ENCODE assay signal across 24 cellular contexts in the genomic region with DNA sequence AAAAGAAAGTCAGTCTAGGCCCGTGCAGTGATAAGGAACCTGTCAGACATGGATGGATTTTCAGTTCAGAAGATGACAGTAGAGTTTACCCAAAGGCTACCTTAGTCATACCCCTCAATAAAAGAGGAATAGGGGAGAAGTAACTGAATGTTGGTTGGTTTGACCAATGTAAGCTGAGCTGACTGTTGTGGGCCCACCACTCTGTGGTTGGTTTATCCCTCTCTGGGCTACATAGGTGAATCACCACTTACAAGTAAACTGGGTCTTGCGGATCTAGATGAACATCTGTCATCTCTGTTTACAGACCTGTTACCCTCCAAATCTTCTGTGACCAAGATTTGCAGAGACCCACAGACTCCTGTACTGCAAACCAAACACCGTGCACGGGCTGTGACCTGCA. TPM values are rescaled to one million over a fixed set of nuclear protein-coding genes. Genes with fewer than 3 reads are reported as not detected.
DNase-seq lines count a peak whose midpoint lies in the region; ATAC-seq, FAIRE-seq and TF ChIP-seq lines count a peak whose summit lies in the region.
"Had no signal": no experiment of that assay in that cellular context is flagged by ENCODE, and none has a peak within 500 bp of the region (broad histone marks: within the 10 kb centered on the region; RNA-seq: fewer than 3 reads in every experiment).

No MANE protein-coding gene starts in this region.

- no peak overlapping the region for H2AFZ ChIP-seq in HepG2 (ENCODE audit: low read length)
- H2AFZ ChIP-seq: PC-9 had no signal

- peaks cover 55 to 96% of the 10 kb centered on the region in 2 experiments for H3K36me3 ChIP-seq in HepG2 (replicated peaks in 1 of 2; ENCODE audit: control insufficient read depth in 1 of 2, insufficient read depth in 2 of 2, low read length in 2 of 2)
- H3K36me3 ChIP-seq in right lobe of liver: no peaks in the 10 kb centered on the region
- H3K36me3 ChIP-seq in Panc1 (ENCODE audit: control insufficient read depth, insufficient read depth, low read length): peaks cover 82% of the 10 kb centered on the region

- H3K4me2 ChIP-seq in HepG2 (ENCODE audit: low read depth, low read length): no peak overlapping the region
- H3K4me2 ChIP-seq: PC-9 had no signal

- TF ChIP-seq CTCF in HepG2 (CRISPR knock-in tag; IDR thresholded peaks at IDR 0.05) (no peak), right lobe of liver (IDR thresholded peaks at IDR 0.05) (no peak), Panc1 (IDR thresholded peaks at IDR 0.05) (no peak)

- H3K27me3 ChIP-seq in HepG2 (ENCODE audit: control insufficient read depth in 1 of 2, insufficient read depth in 2 of 2, low read length in 2 of 2) (no peaks in the 10 kb centered on the region), right lobe of liver (no peaks in the 10 kb centered on the region), Panc1 (ENCODE audit: control insufficient read depth, insufficient read depth, low read length) (no peaks in the 10 kb centered on the region)
- H3K27me3 ChIP-seq: SJSA1 had no signal

- CTCF ChIA-PET in HepG2 (lab: Yijun Ruan, JAX; ENCODE audit: low intra/inter-chr PET ratio, low total read pairs): no interaction called here
- CTCF ChIA-PET in Panc1 (lab: Charles Lee): no interaction called here

- DNase-seq in HepG2 (ENCODE audit: low spot score): no peak
- DNase-seq in right lobe of liver: no peak
- no peak for DNase-seq in Panc1 (ENCODE audit: low read depth, low spot score)
- DNase-seq in myocyte (ENCODE audit: low read depth): peak; percentile 39
- DNase-seq in G401 (ENCODE audit: low spot score): no peak
- no peak for DNase-seq in kidney glomerular epithelial cell (lab: John Stamatoyannopoulos, UW)
- no peak for DNase-seq in NCI-H2227 (lab: John Stamatoyannopoulos, UW; ENCODE audit: unreplicated experiment)
- DNase-seq: ACHN, Calu3, DMS79 treated with DMSO at 0.1 percent for 48 hours, MV-4-11, NCI-H1105, NCI-H1436 treated with DMSO at 0.1 percent for 48 hours, NCI-H187 treated with DMSO at 0.1 percent for 48 hours, NCI-H446, NCI-H524 treated with DMSO at 0.1 percent for 48 hours, NCI-H774, PC-9, Right ventricle myocardium superior, RPMI8226 had no signal

- ATAC-seq in HepG2: no peak
- no peak for ATAC-seq in right lobe of liver
- ATAC-seq in Panc1: peak; percentile 39; the same call in 1 of the 2 replicates
- ATAC-seq: HCT116 had no signal

- H3K27ac ChIP-seq in HepG2 (ENCODE audit: extremely low read length, insufficient read depth, low read length): no peak overlapping the region
- no peak overlapping the region for H3K27ac ChIP-seq in right lobe of liver
- H3K27ac ChIP-seq in Panc1 (ENCODE audit: low read length): no peak overlapping the region
- H3K27ac ChIP-seq: 22Rv1, PC-9 had no signal

- H3K9ac ChIP-seq in HepG2 (ENCODE audit: insufficient read depth, low read depth, low read length): no peak overlapping the region

- TF ChIP-seq RAD21 in HepG2 (CRISPR knock-in tag; IDR thresholded peaks at IDR 0.05): no peak

- in situ Hi-C loops in HepG2 (cut with HindIII; ENCODE audit: extremely low pct_ligation_motif_present, low pct_unique_long_range_greater_than_20kb) (no loop called here), Panc1 (cut with HindIII; ENCODE audit: low pct_unique_long_range_greater_than_20kb, low sequenced_read_pairs) (no loop called here), G401 (cut with HindIII; ENCODE audit: low sequenced_read_pairs) (no loop called here)

- TF ChIP-seq POLR2A in HepG2 (IDR thresholded peaks at IDR 0.05; ENCODE audit: insufficient read depth in 1 of 2, low read depth in 2 of 2, low read length in 2 of 2) (no peak), right lobe of liver (IDR thresholded peaks at IDR 0.05) (no peak)

- H3K4me1 ChIP-seq in HepG2 (ENCODE audit: insufficient read depth, low read length): no peaks in the 10 kb centered on the region
- no peaks in the 10 kb centered on the region for H3K4me1 ChIP-seq in right lobe of liver
- H3K4me1 ChIP-seq in Panc1 (ENCODE audit: control insufficient read depth, insufficient read depth, low read length): no peaks in the 10 kb centered on the region

- H4K20me1 ChIP-seq in HepG2 (ENCODE audit: insufficient read depth, low read length): no peaks in the 10 kb centered on the region

- no peaks in the 10 kb centered on the region for H3K79me2 ChIP-seq in HepG2 (ENCODE audit: insufficient read depth, low read length)

- WGBS in HepG2 (ENCODE audit: low lambda C conversion rate): 98% methylated on average over 4 of the region's 4 CpGs
- 95% methylated on average over 3 of the region's 4 CpGs for WGBS in right lobe of liver (ENCODE audit: insufficient coverage, low coverage, low lambda C conversion rate, missing lambda C conversion rate)

- BruUV-seq in HepG2 (replicated peaks; lab: Mats Ljungman, UMichigan) (no TSS peak), Panc1 (replicated peaks; lab: Mats Ljungman, UMichigan) (no TSS peak)

- H3K9me3 ChIP-seq in HepG2 (ENCODE audit: low read length): no peaks in the 10 kb centered on the region
- no peaks in the 10 kb centered on the region for H3K9me3 ChIP-seq in right lobe of liver
- no peaks in the 10 kb centered on the region for H3K9me3 ChIP-seq in Panc1 (ENCODE audit: control insufficient read depth, insufficient read depth, low read depth, low read length)
- H3K9me3 ChIP-seq: SJSA1 had no signal

- intact Hi-C loops in HepG2 (cut with micrococcal nuclease; ENCODE audit: unreplicated experiment): no loop called here
- intact Hi-C loops in right lobe of liver (cut with DNase I): no loop called here
- intact Hi-C loops in Panc1 (cut with micrococcal nuclease; ENCODE audit: unreplicated experiment): no loop called here

- no peak for FAIRE-seq in HepG2 (lab: Jason Lieb, UNC)
- FAIRE-seq: G401.6 had no signal

- no peak for TF ChIP-seq EP300 in HepG2 (IDR thresholded peaks at IDR 0.05; ENCODE audit: low read depth in 2 of 2, low read length in 2 of 2)
- no peak for TF ChIP-seq EP300 in HepG2 (CRISPR knock-in tag; IDR thresholded peaks at IDR 0.05; ENCODE audit: borderline replicate concordance)

- POLR2A ChIA-PET in HepG2 (lab: Yijun Ruan, JAX) (no interaction called here), Panc1 (lab: Charles Lee) (interaction anchor here (0.6 to 0.7 kb wide), 2 partner anchors 32 to 80 kb away, joined by 3 to 9 read pairs; no protein-coding TSS in a partner anchor)

- no peak overlapping the region for H3K4me3 ChIP-seq in HepG2 (replicated peaks in 1 of 3; ENCODE audit: insufficient read depth in 1 of 3, low read depth in 2 of 3, low read length in 3 of 3)
- no peak overlapping the region for H3K4me3 ChIP-seq in right lobe of liver
- H3K4me3 ChIP-seq in Panc1 (ENCODE audit: low read depth in 2 of 2, low read length in 2 of 2): no peak overlapping the region
- H3K4me3 ChIP-seq: PC-9, SJSA1 had no signal

RNA-seq across cellular contexts. Expression of a gene that starts 37.2 kb away (rescaled TPM):
- 0.27 TPM in 1 of 2 replicates, not detected in the other for total RNA-seq in HepG2 (2016; rRNA removed; fragmentation: Illumina TruSeq; extraction: Trizol)
- total RNA-seq in HepG2 (2016; cell fraction: cytosol; rRNA removed; fragmentation: Illumina TruSeq; extraction: Trizol; ENCODE audit: low read depth): 0.09 and 0.10 TPM in 2 replicates
- total RNA-seq in HepG2 (2016; cell fraction: insoluble cytoplasmic fraction; rRNA removed; fragmentation: Illumina TruSeq; extraction: Trizol): 0.17 TPM in 1 of 2 replicates, not detected in the other
- 0.06 and 0.10 TPM in 2 replicates for total RNA-seq in HepG2 (2016; cell fraction: membrane; rRNA removed; fragmentation: Illumina TruSeq; extraction: Trizol)
- total RNA-seq in HepG2 (2016; cell fraction: nucleus; rRNA removed; fragmentation: Illumina TruSeq; extraction: Trizol): 0.50 TPM in 1 of 2 replicates, not detected in the other
- polyA plus RNA-seq in HepG2 (2011; rRNA removed): 0.04 TPM in 1 of 2 replicates, not detected in the other
- polyA plus RNA-seq in HepG2 (2011; cell fraction: cytosol; rRNA removed): 0.03 TPM in 1 of 2 replicates, not detected in the other
- polyA plus RNA-seq in HepG2 (2011; cell fraction: nucleus; rRNA removed): 0.05 and 0.32 TPM in 2 replicates
- polyA plus RNA-seq in HepG2 (2012): not detected in 2 replicates
- polyA plus RNA-seq in HepG2 (2016; cell fraction: cytosol; fragmentation: Illumina TruSeq; extraction: Trizol; ENCODE audit: low read depth): 0.10 TPM in 1 of 2 replicates, not detected in the other
- polyA plus RNA-seq in HepG2 (2016; cell fraction: insoluble cytoplasmic fraction; fragmentation: Illumina TruSeq; extraction: Trizol; ENCODE audit: low read depth): 0.21 TPM in 1 of 2 replicates, not detected in the other
- 0.22 TPM in 1 of 2 replicates, not detected in the other for polyA plus RNA-seq in HepG2 (2016; cell fraction: membrane; fragmentation: Illumina TruSeq; extraction: Trizol; ENCODE audit: low read depth)
- polyA plus RNA-seq in HepG2 (2016; cell fraction: nucleus; fragmentation: Illumina TruSeq; extraction: Trizol; ENCODE audit: insufficient read depth, low read depth): 0.52 and 0.59 TPM in 2 replicates
- 0.18 and 0.28 TPM in 2 replicates for polyA minus RNA-seq in HepG2 (2011; rRNA and poly(A)+ RNA removed; ENCODE audit: low replicate concordance)
- polyA minus RNA-seq in HepG2 (2011; cell fraction: cytosol; rRNA and poly(A)+ RNA removed): not detected in 2 replicates
- polyA minus RNA-seq in HepG2 (2011; cell fraction: nucleus; rRNA and poly(A)+ RNA removed): 0.25 and 0.39 TPM in 2 replicates
- not detected for total RNA-seq in right lobe of liver
- total RNA-seq in Panc1 (2021; ENCODE audit: unreplicated experiment): 0.87 TPM
- polyA plus RNA-seq in Panc1 (2012; ENCODE audit: insufficient read length): 0.15 TPM
- total RNA-seq in myocyte: 0.10 and 0.13 TPM in 2 replicates
- 0.04 TPM for polyA plus RNA-seq in myocyte (2012)
- 0.44 TPM in 1 of 2 replicates, not detected in the other for total RNA-seq in G401 (2014; rRNA removed; shearing (Covaris generic))

RNA-seq across cellular contexts. Expression of a gene that starts 42.9 kb away (rescaled TPM):
- 124 and 190 TPM in 2 replicates for total RNA-seq in HepG2 (2016; rRNA removed; fragmentation: Illumina TruSeq; extraction: Trizol)
- total RNA-seq in HepG2 (2016; cell fraction: cytosol; rRNA removed; fragmentation: Illumina TruSeq; extraction: Trizol; ENCODE audit: low read depth): 19.7 and 21.4 TPM in 2 replicates
- total RNA-seq in HepG2 (2016; cell fraction: insoluble cytoplasmic fraction; rRNA removed; fragmentation: Illumina TruSeq; extraction: Trizol): 123 and 174 TPM in 2 replicates
- 59.2 and 59.7 TPM in 2 replicates for total RNA-seq in HepG2 (2016; cell fraction: membrane; rRNA removed; fragmentation: Illumina TruSeq; extraction: Trizol)
- 91.9 and 95.0 TPM in 2 replicates for total RNA-seq in HepG2 (2016; cell fraction: nucleus; rRNA removed; fragmentation: Illumina TruSeq; extraction: Trizol)
- polyA plus RNA-seq in HepG2 (2011; rRNA removed): 20.0 and 34.3 TPM in 2 replicates
- polyA plus RNA-seq in HepG2 (2011; cell fraction: cytosol; rRNA removed): 21.1 and 21.9 TPM in 2 replicates
- 16.5 and 21.6 TPM in 2 replicates for polyA plus RNA-seq in HepG2 (2011; cell fraction: nucleus; rRNA removed)
- polyA plus RNA-seq in HepG2 (2012): 28.3 and 61.6 TPM in 2 replicates
- 8.4 and 9.3 TPM in 2 replicates for polyA plus RNA-seq in HepG2 (2016; cell fraction: cytosol; fragmentation: Illumina TruSeq; extraction: Trizol; ENCODE audit: low read depth)
- 186 and 207 TPM in 2 replicates for polyA plus RNA-seq in HepG2 (2016; cell fraction: insoluble cytoplasmic fraction; fragmentation: Illumina TruSeq; extraction: Trizol; ENCODE audit: low read depth)
- polyA plus RNA-seq in HepG2 (2016; cell fraction: membrane; fragmentation: Illumina TruSeq; extraction: Trizol; ENCODE audit: low read depth): 30.8 and 32.2 TPM in 2 replicates
- 122 and 124 TPM in 2 replicates for polyA plus RNA-seq in HepG2 (2016; cell fraction: nucleus; fragmentation: Illumina TruSeq; extraction: Trizol; ENCODE audit: insufficient read depth, low read depth)
- 23.1 and 74.5 TPM in 2 replicates for polyA minus RNA-seq in HepG2 (2011; rRNA and poly(A)+ RNA removed; ENCODE audit: low replicate concordance)
- polyA minus RNA-seq in HepG2 (2011; cell fraction: cytosol; rRNA and poly(A)+ RNA removed): 31.8 and 39.1 TPM in 2 replicates
- 42.3 and 53.4 TPM in 2 replicates for polyA minus RNA-seq in HepG2 (2011; cell fraction: nucleus; rRNA and poly(A)+ RNA removed)
- 1 to 10 TPM in 5 of 6 experiments, under 1 TPM in 1; 0.56 to 8.3 (median 2.8) TPM for total RNA-seq in right lobe of liver
- total RNA-seq in Panc1 (2021; ENCODE audit: unreplicated experiment): 248 TPM
- polyA plus RNA-seq in Panc1 (2012; ENCODE audit: insufficient read length): 84.6 TPM
- 7.0 and 10.5 TPM in 2 replicates for total RNA-seq in myocyte
- polyA plus RNA-seq in myocyte (2012): 1.8 TPM
- 94.2 and 155 TPM in 2 replicates for total RNA-seq in G401 (2014; rRNA removed; shearing (Covaris generic))

RNA-seq across cellular contexts. Expression of a gene that starts 59.3 kb away (rescaled TPM):
- total RNA-seq in HepG2 (2016; rRNA removed; fragmentation: Illumina TruSeq; extraction: Trizol) (164 and 200 TPM in 2 replicates), right lobe of liver (10 to 100 TPM; 30.5 to 96.1 (median 63.4) TPM), Panc1 (2021; ENCODE audit: unreplicated experiment) (150 TPM), myocyte (172 and 239 TPM in 2 replicates)
- total RNA-seq in HepG2 (2016; cell fraction: cytosol; rRNA removed; fragmentation: Illumina TruSeq; extraction: Trizol; ENCODE audit: low read depth): 60.9 and 61.0 TPM in 2 replicates
- total RNA-seq in HepG2 (2016; cell fraction: insoluble cytoplasmic fraction; rRNA removed; fragmentation: Illumina TruSeq; extraction: Trizol): 169 and 173 TPM in 2 replicates
- 190 and 201 TPM in 2 replicates for total RNA-seq in HepG2 (2016; cell fraction: membrane; rRNA removed; fragmentation: Illumina TruSeq; extraction: Trizol)
- 135 and 148 TPM in 2 replicates for total RNA-seq in HepG2 (2016; cell fraction: nucleus; rRNA removed; fragmentation: Illumina TruSeq; extraction: Trizol)
- 258 and 259 TPM in 2 replicates for polyA plus RNA-seq in HepG2 (2011; rRNA removed)
- polyA plus RNA-seq in HepG2 (2011; cell fraction: cytosol; rRNA removed): 215 and 224 TPM in 2 replicates
- polyA plus RNA-seq in HepG2 (2011; cell fraction: nucleus; rRNA removed): 123 and 146 TPM in 2 replicates
- 184 and 192 TPM in 2 replicates for polyA plus RNA-seq in HepG2 (2012)
- 77.5 and 91.4 TPM in 2 replicates for polyA plus RNA-seq in HepG2 (2016; cell fraction: cytosol; fragmentation: Illumina TruSeq; extraction: Trizol; ENCODE audit: low read depth)
- polyA plus RNA-seq in HepG2 (2016; cell fraction: insoluble cytoplasmic fraction; fragmentation: Illumina TruSeq; extraction: Trizol; ENCODE audit: low read depth): 214 and 252 TPM in 2 replicates
- polyA plus RNA-seq in HepG2 (2016; cell fraction: membrane; fragmentation: Illumina TruSeq; extraction: Trizol; ENCODE audit: low read depth): 208 and 211 TPM in 2 replicates
- polyA plus RNA-seq in HepG2 (2016; cell fraction: nucleus; fragmentation: Illumina TruSeq; extraction: Trizol; ENCODE audit: insufficient read depth, low read depth): 168 and 174 TPM in 2 replicates
- polyA minus RNA-seq in HepG2 (2011; rRNA and poly(A)+ RNA removed; ENCODE audit: low replicate concordance): 34.8 and 259 TPM in 2 replicates
- 124 TPM in 2 replicates for polyA minus RNA-seq in HepG2 (2011; cell fraction: cytosol; rRNA and poly(A)+ RNA removed)
- 215 and 221 TPM in 2 replicates for polyA minus RNA-seq in HepG2 (2011; cell fraction: nucleus; rRNA and poly(A)+ RNA removed)
- 127 TPM for polyA plus RNA-seq in Panc1 (2012; ENCODE audit: insufficient read length)
- polyA plus RNA-seq in myocyte (2012): 181 TPM
- 104 and 109 TPM in 2 replicates for total RNA-seq in G401 (2014; rRNA removed; shearing (Covaris generic))
